Comparison of ENCODE assay signal across 9 cellular contexts in the genomic region with DNA sequence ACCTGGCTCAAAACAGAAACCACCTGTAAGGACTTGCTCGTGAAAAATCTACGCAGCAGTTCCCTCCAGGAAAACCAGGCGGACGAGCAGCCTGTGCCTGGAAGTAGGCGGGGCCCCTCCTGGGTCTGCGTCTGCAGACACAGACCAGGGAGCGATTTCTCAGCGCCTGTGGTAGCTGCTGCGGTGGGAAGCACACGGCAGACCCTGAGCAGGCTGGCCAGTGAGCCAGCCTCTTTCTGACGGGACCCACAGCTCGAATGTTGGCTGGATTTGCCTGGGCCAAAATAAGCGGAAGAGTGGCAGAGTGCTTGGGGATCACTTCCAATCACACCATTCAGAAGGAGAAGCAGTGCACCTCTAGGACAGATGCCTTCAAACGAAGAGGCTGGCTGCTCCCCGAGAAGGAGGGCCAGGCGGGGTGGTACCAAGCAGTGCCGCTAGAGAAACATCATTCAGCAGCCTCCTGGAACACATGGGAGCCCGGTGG.
DNase-seq lines count a peak whose midpoint lies in the region; ATAC-seq lines count a peak whose summit lies in the region.
"Had no signal": no experiment of that assay in that cellular context is flagged by ENCODE, and none has a peak within 500 bp of the region (broad histone marks: within the 10 kb centered on the region; RNA-seq: fewer than 3 reads in every experiment).

No MANE protein-coding gene starts in this region.

- H3K4me3 ChIP-seq in right cardiac atrium (ENCODE audit: low read length), result no peak overlapping the region

- intact Hi-C loops in right cardiac atrium (cut with DNase I), result no loop called here
- intact Hi-C loops in posterior cingulate gyrus (cut with DNase I), result no loop called here

- peaks cover 11% of the 10 kb centered on the region for H3K4me1 ChIP-seq in right cardiac atrium (ENCODE audit: control insufficient read depth, insufficient read depth, low read length)

- H3K27ac ChIP-seq in right cardiac atrium (ENCODE audit: low read length), result peak overlapping the region; percentile 85

- no peaks in the 10 kb centered on the region for H3K9me3 ChIP-seq in right cardiac atrium (ENCODE audit: control insufficient read depth, low read length)

- peak; percentile 77 to 81 for ATAC-seq in right cardiac atrium

- DNase-seq in DMS153 (lab: John Stamatoyannopoulos, UW), result peak; percentile 54
- peak in 45 of 58 donors; percentile 4 to 72 (median 37) for DNase-seq in anterior cingulate cortex (lab: John Stamatoyannopoulos, UW)
- peak in 2 of 3 donors; percentile 72 to 74 for DNase-seq in right cardiac atrium
- DNase-seq in posterior cingulate gyrus, result peak in 8 of 10 donors; percentile 47 to 95 (median 69)
- DNase-seq in T1000 (lab: John Stamatoyannopoulos, UW), result no peak
- no peak for DNase-seq in COLO829 (ENCODE audit: low spot score)
- DNase-seq in effector CD8-positive, alpha-beta T cell (lab: John Stamatoyannopoulos, UW), result no peak
- no peak for DNase-seq in NCI-H128 (lab: John Stamatoyannopoulos, UW; ENCODE audit: unreplicated experiment)
- DNase-seq: activated CD8-positive, alpha-beta memory T cell treated with anti-CD3 and anti-CD28 coated beads, Interleukin-2, amount 50 U/mL, for 4 hours had no signal

- 21% methylated on average over 18 of the region's 18 CpGs for WGBS in right cardiac atrium

- H3K27me3 ChIP-seq in right cardiac atrium (ENCODE audit: control insufficient read depth, insufficient read depth), result no peaks in the 10 kb centered on the region

Comparison
In these comparisons a context has a peak if more than half of its experiments do, and no peak if none do; other contexts are left out.
1. DNase-seq: peak in DMS153 (single experiment), anterior cingulate cortex (45 of 58), right cardiac atrium (2 of 3) and posterior cingulate gyrus (8 of 10); none in T1000 (single experiment), COLO829 (single experiment), effector CD8-positive, alpha-beta T cell (single experiment) and NCI-H128 (single experiment).